ENCODE assay signal across 10 cellular contexts in genomic region chr17:68599873-68600122, GRCh38. TPM values are rescaled to one million over a fixed set of nuclear protein-coding genes. Genes with fewer than 3 reads are reported as not detected.
DNase-seq lines count a peak whose midpoint lies in the region; ATAC-seq and TF ChIP-seq lines count a peak whose summit lies in the region.
"Had no signal": no experiment of that assay in that cellular context is flagged by ENCODE, and none has a peak within 500 bp of the region (broad histone marks: within the 10 kb centered on the region; RNA-seq: fewer than 3 reads in every experiment).

No MANE protein-coding gene starts in this region.

- H3K27me3 ChIP-seq in endocrine pancreas (ENCODE audit: control insufficient read depth, insufficient read depth, low read length) (no peaks in the 10 kb centered on the region), mucosa of rectum (ENCODE audit: control insufficient read depth in 2 of 2, insufficient read depth in 2 of 2, low read length in 2 of 2) (peaks cover 24 to 34% of the 10 kb centered on the region in 2 donors), thyroid gland (no peaks in the 10 kb centered on the region)

- H3K4me1 Mint-ChIP-seq in activated CD4-positive, alpha-beta T cell treated with anti-CD3 and anti-CD28 coated beads for 36 hours, result peaks cover 15% of the 10 kb centered on the region

- H3K36me3 ChIP-seq in endocrine pancreas (ENCODE audit: control insufficient read depth, insufficient read depth, low read length) (no peaks in the 10 kb centered on the region), mucosa of rectum (ENCODE audit: control insufficient read depth in 2 of 2, insufficient read depth in 2 of 2, low read length in 2 of 2) (no peaks in the 10 kb centered on the region), thyroid gland (no peaks in the 10 kb centered on the region)

- peaks cover 58% of the 10 kb centered on the region for H3K27me3 Mint-ChIP-seq in activated CD4-positive, alpha-beta T cell treated with anti-CD3 and anti-CD28 coated beads for 36 hours

- POLR2A ChIA-PET in activated CD4-positive, alpha-beta T cell treated with anti-CD3 and anti-CD28 coated beads for 36 hours (lab: Charles Lee), result no interaction called here

- H3K27ac Mint-ChIP-seq in activated CD4-positive, alpha-beta T cell treated with anti-CD3 and anti-CD28 coated beads for 36 hours, result no peak overlapping the region
- H3K27ac Mint-ChIP-seq: stimulated activated naive CD8-positive, alpha-beta T cell treated with anti-CD3 and anti-CD28 coated beads, Interleukin-15, Interleukin-2, amounts not matched to agents 100 ng/mL and 50 ng/mL, for 24 hours had no signal

- H3K4me3 ChIP-seq in endocrine pancreas (ENCODE audit: control insufficient read depth, insufficient read depth, low read length), result peak overlapping the region; percentile 24
- H3K4me3 ChIP-seq in mucosa of rectum (ENCODE audit: low read length in 2 of 2), result peak overlapping the region; percentile 58 to 60
- peak overlapping the region in 2 of 3 donors; percentile 51 to 66 for H3K4me3 ChIP-seq in thyroid gland (replicated peaks in 1 of 3)

- no peak for TF ChIP-seq CTCF in thyroid gland (IDR thresholded peaks at IDR 0.05)

- intact Hi-C loops in activated CD4-positive, alpha-beta T cell treated with anti-CD3 and anti-CD28 coated beads for 36 hours (cut with DNase I, micrococcal nuclease), result no loop called here
- intact Hi-C loops in thyroid gland (cut with DNase I), result loop anchor here (10.0 kb wide), 2 partner anchors 55 to 155 kb away; no protein-coding TSS in a partner anchor

- H3K36me3 Mint-ChIP-seq in activated CD4-positive, alpha-beta T cell treated with anti-CD3 and anti-CD28 coated beads for 36 hours (ENCODE audit: low read depth), result no peaks in the 10 kb centered on the region

- no peak for DNase-seq in activated CD4-positive, alpha-beta T cell treated with anti-CD3 and anti-CD28 coated beads for 36 hours
- DNase-seq in activated CD4-positive, alpha-beta T cell treated with anti-CD3 and anti-CD28 coated beads, Interleukin-2, amount 50 U/mL, for 4 hours, result no peak
- DNase-seq in thyroid gland, result no peak
- DNase-seq in activated CD4-positive, CD25-positive, alpha-beta regulatory T cell treated with anti-CD3 and anti-CD28 coated beads, Interleukin-2, amount 50 U/mL, for 72 hours, result no peak

- ATAC-seq in activated CD4-positive, alpha-beta T cell treated with anti-CD3 and anti-CD28 coated beads for 36 hours, result no peak
- ATAC-seq in GM19035 (IDR thresholded peaks at IDR 0.05; ENCODE audit: unreplicated experiment) (no peak), HG03196 (IDR thresholded peaks at IDR 0.05; ENCODE audit: unreplicated experiment) (no peak)

- H3K4me3 Mint-ChIP-seq in activated CD4-positive, alpha-beta T cell treated with anti-CD3 and anti-CD28 coated beads for 36 hours, result peak overlapping the region; percentile 34
- H3K4me3 Mint-ChIP-seq: stimulated activated naive CD8-positive, alpha-beta T cell treated with anti-CD3 and anti-CD28 coated beads, Interleukin-15, Interleukin-2, amounts not matched to agents 100 ng/mL and 50 ng/mL, for 24 hours had no signal

- 26 to 48% methylated on average over 14 of the region's 15 CpGs for WGBS in thyroid gland, 2 donors

- no peaks in the 10 kb centered on the region for H3K9me3 Mint-ChIP-seq in activated CD4-positive, alpha-beta T cell treated with anti-CD3 and anti-CD28 coated beads for 36 hours (ENCODE audit: low read depth)
- H3K9me3 Mint-ChIP-seq: stimulated activated naive CD8-positive, alpha-beta T cell treated with anti-CD3 and anti-CD28 coated beads, Interleukin-15, Interleukin-2, amounts not matched to agents 100 ng/mL and 50 ng/mL, for 24 hours had no signal

- no peaks in the 10 kb centered on the region for H3K9me3 ChIP-seq in endocrine pancreas (ENCODE audit: control insufficient read depth, low read length)
- no peaks in the 10 kb centered on the region for H3K9me3 ChIP-seq in mucosa of rectum (ENCODE audit: control insufficient read depth in 2 of 2, low read length in 2 of 2)
- H3K9me3 ChIP-seq in thyroid gland, result no peaks in the 10 kb centered on the region

- H3K4me1 ChIP-seq in endocrine pancreas (ENCODE audit: control insufficient read depth, insufficient read depth, low read length), result no peaks in the 10 kb centered on the region
- H3K4me1 ChIP-seq in mucosa of rectum (ENCODE audit: control insufficient read depth in 2 of 2, insufficient read depth in 2 of 2, low read length in 2 of 2), result peaks cover 4 to 6% of the 10 kb centered on the region in 2 donors
- H3K4me1 ChIP-seq in thyroid gland, result peaks cover 24 to 54% of the 10 kb centered on the region in 2 donors

- H3K27ac ChIP-seq in mucosa of rectum (ENCODE audit: low read depth in 2 of 2, low read length in 2 of 2) (peak overlapping the region; percentile 42 to 43), thyroid gland (peak overlapping the region; percentile 63 to 85 (median 75))

- H3K9ac ChIP-seq in endocrine pancreas (ENCODE audit: control insufficient read depth, insufficient read depth, low read length) (peak overlapping the region; percentile 38), mucosa of rectum (ENCODE audit: low read depth in 1 of 2, low read length in 2 of 2) (peak overlapping the region; percentile 41 to 53)

- TF ChIP-seq POLR2A in thyroid gland (IDR thresholded peaks at IDR 0.05), result no peak

- CTCF ChIA-PET in activated CD4-positive, alpha-beta T cell treated with anti-CD3 and anti-CD28 coated beads for 36 hours (lab: Charles Lee), result interaction anchor here (0.6 to 1.0 kb wide), 2 partner anchors 14 to 864 kb away, joined by 3 read pairs; no protein-coding TSS in a partner anchor

RNA-seq across cellular contexts. Expression of gene FAM20A, which starts 1.4 kb away (rescaled TPM):
- total RNA-seq in activated CD4-positive, alpha-beta T cell treated with anti-CD3 and anti-CD28 coated beads for 36 hours, result not detected
- 10 to 100 TPM in 2 of 4 donors, 1 to 10 TPM in 2; 7.6 to 20.8 (median 14.1) TPM for total RNA-seq in thyroid gland
- total RNA-seq: A673 had no signal

Comparison
In these comparisons a context has a peak if more than half of its experiments do, and no peak if none do; other contexts are left out.
1. RNA of gene FAM20A, which starts 1.4 kb away (total RNA-seq): 7.6 to 20.8 TPM in thyroid gland; not detected in activated CD4-positive, alpha-beta T cell treated with anti-CD3 and anti-CD28 coated beads for 36 hours; every median in the first group is over 4 times any median in the second.
2. Peak in every context shown above with its lines, with median percentiles within 50 percentile points of each other: H3K4me3 ChIP-seq.